In genomic region chr11:133795088-133795487, GRCh38 we compare ENCODE assay signal across 9 cellular contexts. TPM values are rescaled to one million over a fixed set of nuclear protein-coding genes. Genes with fewer than 3 reads are reported as not detected.
"Had no signal": no experiment of that assay in that cellular context is flagged by ENCODE, and none has a peak within 500 bp of the region (broad histone marks: within the 10 kb centered on the region; RNA-seq: fewer than 3 reads in every experiment).

No MANE protein-coding gene starts in this region.

- ATAC-seq: GM12878 had no signal

- DNase-seq: GDM1, GF-D8 had no signal

- H3K4me3 ChIP-seq: GM12878 had no signal

- FAIRE-seq: G401.6, GM12878, GM12891, GM12892, GM18507, GM19239 had no signal

RNA-seq across cellular contexts. Expression of gene SPATA19, which starts 50.2 kb away (rescaled TPM):
- total RNA-seq: G401, GM12878 had no signal
- polyA plus RNA-seq: GM12878 had no signal
